In genomic region chr7:6728893-6729491, GRCh38 we compare ENCODE assay signal across 8 cellular contexts. TPM values are rescaled to one million over a fixed set of nuclear protein-coding genes. Genes with fewer than 3 reads are reported as not detected.
DNase-seq lines count a peak whose midpoint lies in the region; ATAC-seq and TF ChIP-seq lines count a peak whose summit lies in the region.
"Not testable (repeated sequence)": the region's sequence is repeated elsewhere in the genome, so short reads cannot be mapped to it uniquely, and the experiment has no call there.

No MANE protein-coding gene starts in this region.

- H3K9ac ChIP-seq in NT2/D1 (ENCODE audit: insufficient read length, low read depth); mammary epithelial cell (ENCODE audit: insufficient read depth, low read length): not testable (repeated sequence)

- peak overlapping the region; percentile 90 for H3K4me2 ChIP-seq in mammary epithelial cell (ENCODE audit: insufficient read depth, low read depth, low read length)

- peak overlapping the region; percentile 49 for H3K27ac ChIP-seq in mammary epithelial cell (ENCODE audit: insufficient read depth, low read depth, low read length)
- H3K27ac ChIP-seq in prostate gland: peak overlapping the region; percentile 63 to 74
- peak overlapping the region; percentile 76 to 86 (median 82) for H3K27ac ChIP-seq in upper lobe of left lung

- dilution Hi-C loops in mammary epithelial cell (cut with HindIII; ENCODE audit: low sequenced_read_pairs): not testable (repeated sequence)

- peak overlapping the region; percentile 99 for H2AFZ ChIP-seq in mammary epithelial cell (ENCODE audit: low read depth, low read length)

- not testable (repeated sequence) for H3K36me3 ChIP-seq in GM06990 (ENCODE audit: control insufficient read depth, insufficient read depth, low read length); mammary epithelial cell (ENCODE audit: insufficient read depth, low read length); prostate gland
- H3K36me3 ChIP-seq in NT2/D1 (ENCODE audit: insufficient read depth, insufficient read length, low read length): peaks cover 18% of the 10 kb centered on the region
- peaks cover 4 to 18% (median 7%) of the 10 kb centered on the region in 4 donors for H3K36me3 ChIP-seq in upper lobe of left lung

- peak overlapping the region; percentile 86 for H3K27ac Mint-ChIP-seq in activated CD8-positive, alpha-beta T cell treated with anti-CD3 and anti-CD28 coated beads, Interleukin-2, amount 10 ng/mL, durations not matched to agents 7 days and 5 days
- peak overlapping the region; percentile 93 for H3K27ac Mint-ChIP-seq in memory B cell

- H3K27me3 Mint-ChIP-seq in activated CD8-positive, alpha-beta T cell treated with anti-CD3 and anti-CD28 coated beads, Interleukin-2, amount 10 ng/mL, durations not matched to agents 7 days and 5 days (ENCODE audit: low read depth); memory B cell: not testable (repeated sequence)

- not testable (repeated sequence) for H3K9me3 Mint-ChIP-seq in activated CD8-positive, alpha-beta T cell treated with anti-CD3 and anti-CD28 coated beads, Interleukin-2, amount 10 ng/mL, durations not matched to agents 7 days and 5 days (ENCODE audit: insufficient read depth); memory B cell

- TF ChIP-seq CTCF in GM06990 (IDR thresholded peaks at IDR 0.05; ENCODE audit: insufficient read depth, low read length, poor library complexity, severe bottlenecking); mammary epithelial cell (conservative IDR thresholded peaks at IDR 0.05 in 1 of 2, IDR thresholded peaks at IDR 0.05 in 1 of 2; ENCODE audit: extremely low read depth in 1 of 2, insufficient read depth in 1 of 2, low read depth in 1 of 2, low read length in 2 of 2); foreskin fibroblast (IDR thresholded peaks at IDR 0.05; ENCODE audit: low read depth, low read length); prostate gland (IDR thresholded peaks at IDR 0.05); upper lobe of left lung (IDR thresholded peaks at IDR 0.05): not testable (repeated sequence)

- not testable (repeated sequence) for H3K4me1 ChIP-seq in NT2/D1 (ENCODE audit: insufficient read depth, insufficient read length); mammary epithelial cell (ENCODE audit: insufficient read depth, low read length); prostate gland (replicated peaks)
- H3K4me1 ChIP-seq in upper lobe of left lung: peaks cover 5 to 19% (median 7%) of the 10 kb centered on the region in 4 donors

- TF ChIP-seq EP300 in upper lobe of left lung (IDR thresholded peaks at IDR 0.05): not testable (repeated sequence)

- DNase-seq in GM06990 (ENCODE audit: extremely low read depth, insufficient read length); NT2/D1 (ENCODE audit: low read depth, low spot score); activated CD8-positive, alpha-beta T cell treated with anti-CD3 and anti-CD28 coated beads, Interleukin-2, amount 10 ng/mL, durations not matched to agents 7 days and 5 days; mammary epithelial cell; foreskin fibroblast; memory B cell (ENCODE audit: low spot score in 2 of 2); prostate gland (ENCODE audit: low spot score): not testable (repeated sequence)
- DNase-seq in upper lobe of left lung: peak in 1 of 2 donors; percentile 60

- TF ChIP-seq POLR2A in prostate gland (IDR thresholded peaks at IDR 0.05); upper lobe of left lung (IDR thresholded peaks at IDR 0.05): not testable (repeated sequence)

- POLR2A ChIA-PET in activated CD8-positive, alpha-beta T cell treated with anti-CD3 and anti-CD28 coated beads, Interleukin-2, amount 10 ng/mL, durations not matched to agents 7 days and 5 days (lab: Charles Lee): interaction anchor here (0.9 to 1.0 kb wide), 2 partner anchors 22 to 283 kb away, joined by 3 to 4 read pairs; partner anchors contain the start of gene ZNF12

- not testable (repeated sequence) for H3K27me3 ChIP-seq in GM06990 (replicated peaks; ENCODE audit: control insufficient read depth, insufficient read depth, low read length); NT2/D1 (ENCODE audit: insufficient read depth, insufficient read length); mammary epithelial cell (ENCODE audit: insufficient read depth, low read length); prostate gland (replicated peaks; ENCODE audit: insufficient read depth); upper lobe of left lung

- H3K9me3 ChIP-seq in NT2/D1 (ENCODE audit: insufficient read depth, low read length); mammary epithelial cell (replicated peaks; ENCODE audit: insufficient read depth, low read length); prostate gland; upper lobe of left lung: not testable (repeated sequence)

- ATAC-seq in activated CD8-positive, alpha-beta T cell treated with anti-CD3 and anti-CD28 coated beads, Interleukin-2, amount 10 ng/mL, durations not matched to agents 7 days and 5 days; memory B cell (ENCODE audit: low read depth); upper lobe of left lung (ENCODE audit: low FRiP score in 2 of 2): not testable (repeated sequence)

- 82% methylated on average over 28 of the region's 29 CpGs for WGBS in mammary epithelial cell (ENCODE audit: low coverage, missing lambda C conversion rate)
- 67% methylated on average over 29 of the region's 29 CpGs for WGBS in prostate gland
- 56 to 71% methylated on average over 29 of the region's 29 CpGs for WGBS in upper lobe of left lung, 2 donors

- not testable (repeated sequence) for BruUV-seq in mammary epithelial cell (replicated peaks; lab: Mats Ljungman, UMichigan)

- peaks cover 38% of the 10 kb centered on the region for H3K79me2 ChIP-seq in mammary epithelial cell (ENCODE audit: insufficient read depth, low read length)

- CTCF ChIA-PET in activated CD8-positive, alpha-beta T cell treated with anti-CD3 and anti-CD28 coated beads, Interleukin-2, amount 10 ng/mL, durations not matched to agents 7 days and 5 days (lab: Charles Lee): interaction anchor here (0.8 kb wide), 1 partner anchor 9 kb away, joined by 3 read pairs; no protein-coding TSS in a partner anchor
- CTCF ChIA-PET in mammary epithelial cell (lab: Charles Lee; ENCODE audit: low non-redundant PET): not testable (repeated sequence)

- H3K4me1 Mint-ChIP-seq in activated CD8-positive, alpha-beta T cell treated with anti-CD3 and anti-CD28 coated beads, Interleukin-2, amount 10 ng/mL, durations not matched to agents 7 days and 5 days (ENCODE audit: low read depth): peaks cover 31% of the 10 kb centered on the region
- peaks cover 19% of the 10 kb centered on the region for H3K4me1 Mint-ChIP-seq in memory B cell

- H3K4me3 ChIP-seq in GM06990 (replicated peaks; ENCODE audit: low read depth, low read length): peak overlapping the region; percentile 88
- H3K4me3 ChIP-seq in NT2/D1 (ENCODE audit: insufficient read length, low read depth): peak overlapping the region; percentile 94
- H3K4me3 ChIP-seq in mammary epithelial cell (replicated peaks in 1 of 3; ENCODE audit: insufficient read depth in 1 of 3, low read depth in 2 of 3, low read length in 3 of 3): peak overlapping the region; percentile 60 to 86 (median 72)
- peak overlapping the region; percentile 80 to 81 for H3K4me3 ChIP-seq in foreskin fibroblast (ENCODE audit: low read depth in 1 of 2, low read length in 2 of 2)
- H3K4me3 ChIP-seq in prostate gland: peak overlapping the region; percentile 72 to 82
- peak overlapping the region in 3 of 4 donors; percentile 59 to 96 (median 80) for H3K4me3 ChIP-seq in upper lobe of left lung

- peaks cover 39% of the 10 kb centered on the region for H3K36me3 Mint-ChIP-seq in activated CD8-positive, alpha-beta T cell treated with anti-CD3 and anti-CD28 coated beads, Interleukin-2, amount 10 ng/mL, durations not matched to agents 7 days and 5 days (ENCODE audit: low read depth)
- not testable (repeated sequence) for H3K36me3 Mint-ChIP-seq in memory B cell

- peak overlapping the region; percentile 95 for H3K4me3 Mint-ChIP-seq in activated CD8-positive, alpha-beta T cell treated with anti-CD3 and anti-CD28 coated beads, Interleukin-2, amount 10 ng/mL, durations not matched to agents 7 days and 5 days
- peak overlapping the region; percentile 90 for H3K4me3 Mint-ChIP-seq in memory B cell

- intact Hi-C loops in mammary epithelial cell (cut with micrococcal nuclease) (loop anchor here (1.0 kb wide), 1 partner anchor 45 kb away; no protein-coding TSS in a partner anchor), prostate gland (cut with DNase I) (loop anchor here (2.0 kb wide), 1 partner anchor 22 kb away; the partner anchor contains the start of gene ZNF12)

- H4K20me1 ChIP-seq in mammary epithelial cell (ENCODE audit: insufficient read depth, low read length): not testable (repeated sequence)

- in situ Hi-C loops in mammary epithelial cell (cut with MboI; ENCODE audit: low sequenced_read_pairs in 2 of 2): loop anchor here in 1 of 2 donors (25.0 kb wide), 1 partner anchor 108 kb away; the partner anchor contains the start of gene CCZ1B

RNA-seq across cellular contexts. Expression of gene ZNF12, which starts 22.2 kb away (rescaled TPM):
- total RNA-seq in activated CD8-positive, alpha-beta T cell treated with anti-CD3 and anti-CD28 coated beads, Interleukin-2, amount 10 ng/mL, durations not matched to agents 7 days and 5 days: 10 to 100 TPM; 20.1 to 23.1 TPM
- 10 to 100 TPM; 16.4 to 21.0 TPM for total RNA-seq in mammary epithelial cell
- 5.0 TPM for polyA plus RNA-seq in mammary epithelial cell
- 12.5 TPM for polyA minus RNA-seq in mammary epithelial cell
- total RNA-seq in prostate gland: 10 to 100 TPM; 22.1 to 24.1 TPM
- 10 to 100 TPM; 15.8 to 28.5 (median 23.9) TPM for total RNA-seq in upper lobe of left lung

RNA-seq across cellular contexts. Expression of gene RSPH10B2, which starts 24.9 kb away (rescaled TPM):
- total RNA-seq in activated CD8-positive, alpha-beta T cell treated with anti-CD3 and anti-CD28 coated beads, Interleukin-2, amount 10 ng/mL, durations not matched to agents 7 days and 5 days: 1 to 10 TPM in 1 of 2 experiments, under 1 TPM in 1; 0.63 to 1.1 TPM
- total RNA-seq in mammary epithelial cell: not detected
- not detected for polyA plus RNA-seq in mammary epithelial cell
- polyA minus RNA-seq in mammary epithelial cell: not detected
- total RNA-seq in prostate gland: 10 to 100 TPM in 1 of 2 donors, not detected in 1; 14.6 TPM
- total RNA-seq in upper lobe of left lung: 10 to 100 TPM in 1 of 6 donors, 1 to 10 TPM in 4, under 1 TPM in 1; 0.49 to 20.1 (median 4.3) TPM
